Comparison of ENCODE assay signal across 21 cellular contexts in genomic region chr14:51455041-51455835, GRCh38.
"Had no signal": no experiment of that assay in that cellular context is flagged by ENCODE, and none has a peak within 500 bp of the region (broad histone marks: within the 10 kb centered on the region; RNA-seq: fewer than 3 reads in every experiment).

No MANE protein-coding gene starts in this region.

- DNase-seq: activated B cell treated with CpG ODN at 0.5 μM for 24 hours; activated CD4-positive, alpha-beta T cell treated with anti-CD3 and anti-CD28 coated beads for 1 hour; activated CD4-positive, alpha-beta T cell treated with anti-CD3 and anti-CD28 coated beads, Interleukin-2, amount 10 ng/mL, durations not matched to agents 24 days and 14 days; activated CD4-positive, alpha-beta T cell treated with anti-CD3 and anti-CD28 coated beads, Interleukin-2, amount 50 U/mL, for 48 hours; activated CD8-positive, alpha-beta memory T cell treated with anti-CD3 and anti-CD28 coated beads for 24 hours; activated gamma-delta T cell; activated naive CD4-positive, alpha-beta T cell treated with anti-CD3 and anti-CD28 coated beads for 36 hours; activated T-cell treated with anti-CD3 and anti-CD28 coated beads, Interleukin-2, amount 50 U/mL, for 48 hours; central memory CD4-positive, alpha-beta T cell; Karpas-422; MV-4-11; NCI-H1092 treated with DMSO at 0.1 percent for 48 hours; NCI-H1417 treated with DMSO at 0.1 percent for 48 hours; NCI-H2029 treated with DMSO at 0.1 percent for 48 hours; NCI-H524; SJCRH30 had no signal

- H3K36me3 Mint-ChIP-seq: activated naive CD8-positive, alpha-beta T cell had no signal

- H3K27me3 Mint-ChIP-seq: activated CD4-positive, alpha-beta T cell treated with anti-CD3 and anti-CD28 coated beads, Interleukin-2, amount 10 ng/mL, durations not matched to agents 24 days and 14 days had no signal

- FAIRE-seq: bronchial epithelial cell, K562 had no signal

- H3K36me3 ChIP-seq: SJCRH30 had no signal

- H3K27me3 ChIP-seq: SJCRH30 had no signal

- H3K9me3 ChIP-seq: SJCRH30 had no signal

- H3K4me1 Mint-ChIP-seq: activated B cell treated with CpG ODN at 0.5 μM for 24 hours; activated CD4-positive, alpha-beta T cell treated with anti-CD3 and anti-CD28 coated beads, Interleukin-2, amount 10 ng/mL, durations not matched to agents 24 days and 14 days; activated T-helper 17 cell treated with anti-CD3 and anti-CD28 coated beads, Interleukin-2, amount 50 U/mL, for 72 hours had no signal

- H3K4me1 ChIP-seq: SJCRH30 had no signal

- H3K4me3 Mint-ChIP-seq: activated B cell treated with CpG ODN at 0.5 μM for 24 hours; activated CD4-positive, alpha-beta T cell treated with anti-CD3 and anti-CD28 coated beads, Interleukin-2, amount 10 ng/mL, durations not matched to agents 24 days and 14 days; activated naive CD4-positive, alpha-beta T cell treated with anti-CD3 and anti-CD28 coated beads for 36 hours; activated naive CD8-positive, alpha-beta T cell; activated T-helper 17 cell treated with anti-CD3 and anti-CD28 coated beads, Interleukin-2, amount 50 U/mL, for 72 hours; T-helper 1 cell treated with Interleukin-12 subunit alpha and Interleukin-12 subunit beta and Interleukin-4 antibody, amounts not matched to agents 30 μg/mL and 1 μg/mL, for 36 hours had no signal

- H3K4me3 ChIP-seq: K562, SJCRH30 had no signal

- H3K27ac Mint-ChIP-seq: activated B cell treated with CpG ODN at 0.5 μM for 24 hours; activated CD4-positive, alpha-beta T cell treated with anti-CD3 and anti-CD28 coated beads, Interleukin-2, amount 10 ng/mL, durations not matched to agents 24 days and 14 days; activated naive CD4-positive, alpha-beta T cell treated with anti-CD3 and anti-CD28 coated beads for 36 hours; activated naive CD8-positive, alpha-beta T cell; activated T-helper 17 cell treated with anti-CD3 and anti-CD28 coated beads, Interleukin-2, amount 50 U/mL, for 72 hours; T-helper 1 cell treated with Interleukin-12 subunit alpha and Interleukin-12 subunit beta and Interleukin-4 antibody, amounts not matched to agents 30 μg/mL and 1 μg/mL, for 36 hours had no signal

- H3K9me3 Mint-ChIP-seq: activated B cell treated with CpG ODN at 0.5 μM for 24 hours; activated CD4-positive, alpha-beta T cell treated with anti-CD3 and anti-CD28 coated beads, Interleukin-2, amount 10 ng/mL, durations not matched to agents 24 days and 14 days; activated naive CD4-positive, alpha-beta T cell treated with anti-CD3 and anti-CD28 coated beads for 36 hours; T-helper 1 cell treated with Interleukin-12 subunit alpha and Interleukin-12 subunit beta and Interleukin-4 antibody, amounts not matched to agents 30 μg/mL and 1 μg/mL, for 36 hours had no signal

- H3K27ac ChIP-seq: SJCRH30 had no signal
